In genomic region chr14:105301103-105301914, GRCh38 we compare ENCODE assay signal across 1 cellular context.
A peak's percentile ranks its signal among the peaks of the same experiment; 100 is the strongest.
TF ChIP-seq lines count a peak whose summit lies in the region.

No MANE protein-coding gene starts in this region.

TF ChIP-seq in WTC11, 78 proteins besides CTCF, POLR2A, EP300 and RAD21 (continued from another document):
- TF ChIP-seq, protein P1, sequence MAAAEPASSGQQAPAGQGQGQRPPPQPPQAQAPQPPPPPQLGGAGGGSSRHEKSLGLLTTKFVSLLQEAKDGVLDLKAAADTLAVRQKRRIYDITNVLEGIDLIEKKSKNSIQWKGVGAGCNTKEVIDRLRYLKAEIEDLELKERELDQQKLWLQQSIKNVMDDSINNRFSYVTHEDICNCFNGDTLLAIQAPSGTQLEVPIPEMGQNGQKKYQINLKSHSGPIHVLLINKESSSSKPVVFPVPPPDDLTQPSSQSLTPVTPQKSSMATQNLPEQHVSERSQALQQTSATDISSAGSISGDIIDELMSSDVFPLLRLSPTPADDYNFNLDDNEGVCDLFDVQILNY (CRISPR knock-in tag; IDR thresholded peaks at IDR 0.05), result peak; percentile 62; the same call in 1 of the 2 replicates
- TF ChIP-seq, protein P2, sequence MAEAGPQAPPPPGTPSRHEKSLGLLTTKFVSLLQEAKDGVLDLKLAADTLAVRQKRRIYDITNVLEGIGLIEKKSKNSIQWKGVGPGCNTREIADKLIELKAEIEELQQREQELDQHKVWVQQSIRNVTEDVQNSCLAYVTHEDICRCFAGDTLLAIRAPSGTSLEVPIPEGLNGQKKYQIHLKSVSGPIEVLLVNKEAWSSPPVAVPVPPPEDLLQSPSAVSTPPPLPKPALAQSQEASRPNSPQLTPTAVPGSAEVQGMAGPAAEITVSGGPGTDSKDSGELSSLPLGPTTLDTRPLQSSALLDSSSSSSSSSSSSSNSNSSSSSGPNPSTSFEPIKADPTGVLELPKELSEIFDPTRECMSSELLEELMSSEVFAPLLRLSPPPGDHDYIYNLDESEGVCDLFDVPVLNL (CRISPR knock-in tag; IDR thresholded peaks at IDR 0.05; ENCODE audit: borderline replicate concordance, low read depth), result no peak
- TF ChIP-seq, protein P3, sequence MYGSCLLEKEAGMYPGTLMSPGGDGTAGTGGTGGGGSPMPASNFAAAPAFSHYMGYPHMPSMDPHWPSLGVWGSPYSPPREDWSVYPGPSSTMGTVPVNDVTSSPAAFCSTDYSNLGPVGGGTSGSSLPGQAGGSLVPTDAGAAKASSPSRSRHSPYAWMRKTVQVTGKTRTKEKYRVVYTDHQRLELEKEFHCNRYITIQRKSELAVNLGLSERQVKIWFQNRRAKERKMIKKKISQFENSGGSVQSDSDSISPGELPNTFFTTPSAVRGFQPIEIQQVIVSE (CRISPR knock-in tag; IDR thresholded peaks at IDR 0.05; ENCODE audit: borderline replicate concordance), result no peak
- no peak for TF ChIP-seq SMAD4 (CRISPR knock-in tag; IDR thresholded peaks at IDR 0.05)
- TF ChIP-seq MAX (CRISPR knock-in tag; IDR thresholded peaks at IDR 0.05), result no peak; the same call in 1 of the 2 replicates
- TF ChIP-seq ZNF263 (CRISPR knock-in tag; IDR thresholded peaks at IDR 0.05; ENCODE audit: low read depth), result no peak
- TF ChIP-seq, protein P4, sequence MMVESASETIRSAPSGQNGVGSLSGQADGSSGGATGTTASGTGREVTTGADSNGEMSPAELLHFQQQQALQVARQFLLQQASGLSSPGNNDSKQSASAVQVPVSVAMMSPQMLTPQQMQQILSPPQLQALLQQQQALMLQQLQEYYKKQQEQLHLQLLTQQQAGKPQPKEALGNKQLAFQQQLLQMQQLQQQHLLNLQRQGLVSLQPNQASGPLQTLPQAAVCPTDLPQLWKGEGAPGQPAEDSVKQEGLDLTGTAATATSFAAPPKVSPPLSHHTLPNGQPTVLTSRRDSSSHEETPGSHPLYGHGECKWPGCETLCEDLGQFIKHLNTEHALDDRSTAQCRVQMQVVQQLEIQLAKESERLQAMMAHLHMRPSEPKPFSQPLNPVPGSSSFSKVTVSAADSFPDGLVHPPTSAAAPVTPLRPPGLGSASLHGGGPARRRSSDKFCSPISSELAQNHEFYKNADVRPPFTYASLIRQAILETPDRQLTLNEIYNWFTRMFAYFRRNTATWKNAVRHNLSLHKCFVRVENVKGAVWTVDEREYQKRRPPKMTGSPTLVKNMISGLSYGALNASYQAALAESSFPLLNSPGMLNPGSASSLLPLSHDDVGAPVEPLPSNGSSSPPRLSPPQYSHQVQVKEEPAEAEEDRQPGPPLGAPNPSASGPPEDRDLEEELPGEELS (CRISPR knock-in tag; IDR thresholded peaks at IDR 0.05), result no peak
- no peak for TF ChIP-seq E2F1 (CRISPR knock-in tag; IDR thresholded peaks at IDR 0.05)
- TF ChIP-seq IRF2 (CRISPR knock-in tag; IDR thresholded peaks at IDR 0.05; ENCODE audit: borderline replicate concordance, low read depth), result no peak
- TF ChIP-seq NR1H2 (CRISPR knock-in tag; IDR thresholded peaks at IDR 0.05), result no peak
